ENCODE assay signal across 8 cellular contexts in the genomic region with DNA sequence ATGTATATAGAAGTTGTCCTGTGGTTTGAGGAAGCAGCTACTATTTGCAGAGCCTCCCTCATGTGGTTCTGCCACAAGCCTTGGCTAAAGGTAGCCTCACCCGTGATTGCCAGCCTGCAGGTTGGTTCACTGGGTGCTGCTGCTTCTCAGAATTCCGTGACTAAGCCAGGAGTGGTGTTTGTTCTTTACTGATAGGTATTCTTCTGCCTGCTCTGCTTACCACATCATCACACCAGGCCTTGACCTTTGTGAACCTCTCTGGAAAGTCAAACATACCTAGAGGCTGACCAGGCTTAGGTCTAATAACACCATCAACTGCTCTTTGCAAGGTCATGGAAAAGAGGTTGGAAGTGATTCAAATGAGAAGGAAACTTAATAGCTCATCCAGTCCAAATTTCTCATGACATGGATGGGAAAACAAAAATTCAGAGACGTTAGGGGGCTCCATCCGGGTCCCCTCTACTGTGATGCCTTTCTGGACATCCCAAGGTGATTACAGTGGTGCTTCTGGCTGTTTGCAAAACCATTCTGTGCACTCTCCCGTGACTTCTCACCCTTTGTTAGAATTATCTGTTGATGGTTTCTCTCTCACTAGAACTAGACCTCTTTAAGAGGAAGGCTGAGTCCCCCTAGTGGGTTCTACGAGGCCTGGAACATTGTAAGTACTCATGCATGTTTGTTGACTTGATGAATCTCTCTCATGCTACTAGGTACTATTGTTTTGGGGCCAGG. TPM values are rescaled to one million over a fixed set of nuclear protein-coding genes. Genes with fewer than 3 reads are reported as not detected.
DNase-seq lines count a peak whose midpoint lies in the region; ATAC-seq and TF ChIP-seq lines count a peak whose summit lies in the region.

No MANE protein-coding gene starts in this region.

- peak; percentile 29 for DNase-seq in NCI-H82 (lab: John Stamatoyannopoulos, UW)
- DNase-seq in NCI-H82 treated with DMSO at 0.1 percent for 48 hours (lab: John Stamatoyannopoulos, UW; ENCODE audit: unreplicated experiment): no peak
- DNase-seq in LNCaP clone FGC (ENCODE audit: low read depth): no peak
- no peak for DNase-seq in effector memory CD8-positive, alpha-beta T cell
- no peak for DNase-seq in prostate gland (ENCODE audit: low spot score)
- no peak for DNase-seq in CD8-positive, alpha-beta T cell
- DNase-seq in iPS-NIHi11 (ENCODE audit: low spot score): no peak
- DNase-seq in hippocampal formation (lab: John Stamatoyannopoulos, UW): no peak

- H3K4me3 ChIP-seq in LNCaP clone FGC (ENCODE audit: low read depth, low read length): no peak overlapping the region
- H3K4me3 ChIP-seq in prostate gland: no peak overlapping the region
- no peak overlapping the region for H3K4me3 ChIP-seq in CD8-positive, alpha-beta T cell (ENCODE audit: low read depth, low read length)

- intact Hi-C loops in prostate gland (cut with DNase I): no loop called here
- intact Hi-C loops in CD8-positive, alpha-beta T cell (cut with DNase I, micrococcal nuclease): loop anchor here in 1 of 2 experiments (10.0 kb wide), 1 partner anchor 119 kb away; a partner anchor contains a TSS

- peak overlapping the region in 1 of 2 donors; percentile 12 for H3K27ac Mint-ChIP-seq in effector memory CD8-positive, alpha-beta T cell
- no peak overlapping the region for H3K27ac Mint-ChIP-seq in CD8-positive, alpha-beta T cell

- H3K4me1 ChIP-seq in prostate gland (replicated peaks): no peaks in the 10 kb centered on the region
- H3K4me1 ChIP-seq in CD8-positive, alpha-beta T cell (ENCODE audit: insufficient read depth, low read length): no peaks in the 10 kb centered on the region

- peaks cover 4 to 5% of the 10 kb centered on the region in 2 donors for H3K4me1 Mint-ChIP-seq in effector memory CD8-positive, alpha-beta T cell (ENCODE audit: low read depth in 2 of 2)
- H3K4me1 Mint-ChIP-seq in CD8-positive, alpha-beta T cell (ENCODE audit: low read depth): peaks cover 4% of the 10 kb centered on the region

- CTCF ChIA-PET in CD8-positive, alpha-beta T cell (lab: Charles Lee): interaction anchor here (0.8 to 2.0 kb wide), 5 partner anchors 9 to 1027 kb away, joined by 3 to 7 read pairs (median 3); no protein-coding TSS in a partner anchor

- no peaks in the 10 kb centered on the region for H3K9me3 ChIP-seq in prostate gland
- peaks cover under 1% of the 10 kb centered on the region for H3K9me3 ChIP-seq in CD8-positive, alpha-beta T cell (ENCODE audit: low read length)

- peak; percentile 36 for TF ChIP-seq CTCF in LNCaP clone FGC (IDR thresholded peaks at IDR 0.05; ENCODE audit: control insufficient read depth, extremely low read depth, insufficient read depth)
- peak in 1 of 4 experiments; percentile 22 for TF ChIP-seq CTCF in prostate gland (IDR thresholded peaks at IDR 0.05)
- no peak for TF ChIP-seq CTCF in CD8-positive, alpha-beta T cell (IDR thresholded peaks at IDR 0.05)

- 61% methylated on average over 6 of the region's 6 CpGs for WGBS in prostate gland

- peak; percentile 45 for ATAC-seq in effector memory CD8-positive, alpha-beta T cell (replicated peaks)
- no peak for ATAC-seq in CD8-positive, alpha-beta T cell

- no peak overlapping the region for H3K4me3 Mint-ChIP-seq in effector memory CD8-positive, alpha-beta T cell
- no peak overlapping the region for H3K4me3 Mint-ChIP-seq in CD8-positive, alpha-beta T cell

- H3K9me3 Mint-ChIP-seq in effector memory CD8-positive, alpha-beta T cell: peaks cover under 1 to 2% of the 10 kb centered on the region in 2 donors
- H3K9me3 Mint-ChIP-seq in CD8-positive, alpha-beta T cell: peaks cover under 1% of the 10 kb centered on the region

- H3K27me3 ChIP-seq in prostate gland (replicated peaks; ENCODE audit: insufficient read depth): no peaks in the 10 kb centered on the region
- H3K27me3 ChIP-seq in CD8-positive, alpha-beta T cell (ENCODE audit: insufficient read depth, low read length): no peaks in the 10 kb centered on the region

- H3K27ac ChIP-seq in prostate gland: peak overlapping the region; percentile 39 to 40
- H3K27ac ChIP-seq in CD8-positive, alpha-beta T cell (ENCODE audit: low read depth, low read length): no peak overlapping the region

- no peaks in the 10 kb centered on the region for H3K36me3 Mint-ChIP-seq in effector memory CD8-positive, alpha-beta T cell (ENCODE audit: insufficient read depth)
- peaks cover 16% of the 10 kb centered on the region for H3K36me3 Mint-ChIP-seq in CD8-positive, alpha-beta T cell

- no peaks in the 10 kb centered on the region for H3K27me3 Mint-ChIP-seq in effector memory CD8-positive, alpha-beta T cell
- no peaks in the 10 kb centered on the region for H3K27me3 Mint-ChIP-seq in CD8-positive, alpha-beta T cell (ENCODE audit: low read depth)

- POLR2A ChIA-PET in CD8-positive, alpha-beta T cell (lab: Charles Lee): no interaction called here

- TF ChIP-seq POLR2A in prostate gland (IDR thresholded peaks at IDR 0.05): no peak

- no peaks in the 10 kb centered on the region for H3K36me3 ChIP-seq in prostate gland
- no peaks in the 10 kb centered on the region for H3K36me3 ChIP-seq in CD8-positive, alpha-beta T cell (ENCODE audit: insufficient read depth, low read length)

RNA-seq across cellular contexts. Expression of a gene that starts 8.5 kb away (rescaled TPM):
- 100 to 1,000 TPM; 125 to 273 TPM for total RNA-seq in prostate gland
- total RNA-seq in CD8-positive, alpha-beta T cell: 1 to 10 TPM; 5.1 to 5.3 TPM

Comparison
In these comparisons a context has a peak if more than half of its experiments do, and no peak if none do; other contexts are left out.
1. RNA of a gene that starts 8.5 kb away (total RNA-seq): 125 to 273 TPM in prostate gland; 5.1 to 5.3 TPM in CD8-positive, alpha-beta T cell; every median in the first group is over 10 times any median in the second.